In the genomic region with DNA sequence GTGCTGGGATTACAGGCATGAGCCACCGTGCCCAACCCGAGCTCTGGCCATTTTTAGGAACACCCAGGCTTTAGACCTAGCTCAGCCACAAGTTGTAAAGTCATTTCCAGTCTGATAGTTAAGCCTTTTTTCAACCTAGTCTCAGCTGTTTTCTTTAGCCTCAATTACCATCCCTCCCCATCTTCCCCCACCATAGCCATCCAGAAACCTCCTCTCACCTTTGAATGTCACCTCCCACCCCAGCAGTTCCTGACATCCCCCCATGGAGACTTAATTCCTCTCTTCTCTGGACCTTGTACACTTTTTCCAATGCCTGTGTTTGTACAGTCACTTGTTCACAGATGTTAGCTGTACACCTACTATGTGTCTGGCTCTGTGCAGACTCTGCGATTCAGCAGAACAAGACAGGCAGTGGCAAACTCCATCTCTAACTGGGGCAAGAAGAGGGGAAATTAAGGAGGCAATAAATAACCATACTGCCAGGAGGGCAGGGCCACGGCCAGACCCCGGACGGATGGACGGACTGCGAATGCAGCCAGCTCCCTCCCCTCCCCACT, we compare ENCODE assay signal across 1 cellular context.
TF ChIP-seq lines count a peak whose summit lies in the region.

No MANE protein-coding gene starts in this region.

TF ChIP-seq in HEK293, 187 proteins besides CTCF, POLR2A, EP300 and RAD21 (continued from another document):
- TF ChIP-seq, protein P1, sequence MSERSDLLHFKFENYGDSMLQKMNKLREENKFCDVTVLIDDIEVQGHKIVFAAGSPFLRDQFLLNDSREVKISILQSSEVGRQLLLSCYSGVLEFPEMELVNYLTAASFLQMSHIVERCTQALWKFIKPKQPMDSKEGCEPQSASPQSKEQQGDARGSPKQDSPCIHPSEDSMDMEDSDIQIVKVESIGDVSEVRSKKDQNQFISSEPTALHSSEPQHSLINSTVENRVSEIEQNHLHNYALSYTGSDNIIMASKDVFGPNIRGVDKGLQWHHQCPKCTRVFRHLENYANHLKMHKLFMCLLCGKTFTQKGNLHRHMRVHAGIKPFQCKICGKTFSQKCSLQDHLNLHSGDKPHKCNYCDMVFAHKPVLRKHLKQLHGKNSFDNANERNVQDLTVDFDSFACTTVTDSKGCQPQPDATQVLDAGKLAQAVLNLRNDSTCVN (tag by site-specific recombination; optimal IDR thresholded peaks at IDR 0.05): no peak
- no peak for TF ChIP-seq SALL2 (tag by site-specific recombination; IDR thresholded peaks at IDR 0.05; ENCODE audit: borderline replicate concordance)
- TF ChIP-seq, protein P2, sequence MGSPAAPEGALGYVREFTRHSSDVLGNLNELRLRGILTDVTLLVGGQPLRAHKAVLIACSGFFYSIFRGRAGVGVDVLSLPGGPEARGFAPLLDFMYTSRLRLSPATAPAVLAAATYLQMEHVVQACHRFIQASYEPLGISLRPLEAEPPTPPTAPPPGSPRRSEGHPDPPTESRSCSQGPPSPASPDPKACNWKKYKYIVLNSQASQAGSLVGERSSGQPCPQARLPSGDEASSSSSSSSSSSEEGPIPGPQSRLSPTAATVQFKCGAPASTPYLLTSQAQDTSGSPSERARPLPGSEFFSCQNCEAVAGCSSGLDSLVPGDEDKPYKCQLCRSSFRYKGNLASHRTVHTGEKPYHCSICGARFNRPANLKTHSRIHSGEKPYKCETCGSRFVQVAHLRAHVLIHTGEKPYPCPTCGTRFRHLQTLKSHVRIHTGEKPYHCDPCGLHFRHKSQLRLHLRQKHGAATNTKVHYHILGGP (tag by site-specific recombination; IDR thresholded peaks at IDR 0.05): no peak
- TF ChIP-seq HOXC10 (CRISPR knock-in tag; IDR thresholded peaks at IDR 0.05): no peak
